In the genomic region with DNA sequence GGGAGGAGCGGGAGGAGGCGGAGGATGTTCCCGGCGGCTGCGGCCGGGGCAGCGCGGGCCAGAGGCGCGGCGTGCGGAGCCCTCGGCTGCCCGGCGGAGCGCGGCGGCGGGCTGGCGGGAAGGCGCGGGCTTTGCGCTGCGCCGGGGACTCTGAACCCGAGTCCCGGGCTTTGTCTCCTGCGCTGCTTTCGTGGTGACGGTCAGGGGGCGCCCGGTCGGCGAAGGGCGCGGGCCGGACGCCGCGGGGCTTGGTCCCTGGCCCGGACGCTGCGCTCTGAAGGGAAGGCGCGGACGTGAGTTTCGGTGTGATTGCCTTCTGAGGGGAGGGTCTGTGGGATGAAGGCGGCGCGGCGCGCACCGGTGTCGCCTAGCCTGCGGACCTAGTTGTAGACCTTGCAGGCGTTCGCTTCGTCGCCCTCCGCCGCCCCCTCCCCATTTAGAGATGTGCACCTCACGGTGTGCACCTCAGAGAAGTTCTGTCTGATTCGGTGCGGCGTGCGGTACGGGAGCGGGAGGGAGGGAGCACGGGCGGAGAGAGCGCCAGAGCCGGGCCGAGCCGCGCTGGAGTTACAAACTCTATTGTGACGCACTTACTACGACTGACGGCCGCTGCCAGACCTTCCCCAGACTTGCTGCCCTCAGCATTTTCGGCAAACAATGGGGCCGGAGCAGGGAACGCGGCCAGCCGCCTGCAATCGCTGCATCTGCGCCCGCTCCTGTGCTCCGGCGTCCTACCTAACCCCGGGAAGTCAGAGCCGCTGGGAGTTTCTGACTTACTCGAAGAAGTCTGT, we compare ENCODE assay signal across 8 cellular contexts. TPM values are rescaled to one million over a fixed set of nuclear protein-coding genes. Genes with fewer than 3 reads are reported as not detected.
DNase-seq lines count a peak whose midpoint lies in the region; ATAC-seq and TF ChIP-seq lines count a peak whose summit lies in the region.

No MANE protein-coding gene starts in this region.

- peak; percentile 65 for DNase-seq in A172 (ENCODE audit: low spot score)
- DNase-seq in NCI-H146 treated with DMSO at 0.1 percent for 48 hours (lab: John Stamatoyannopoulos, UW; ENCODE audit: unreplicated experiment): peak; percentile 69
- DNase-seq in left lung: peak; percentile 88 to 93
- peak; percentile 26 for DNase-seq in stimulated activated CD4-positive, alpha-beta T cell treated with anti-CD3 and anti-CD28 coated beads, Interleukin-1b, Interleukin-23, amount 100 ng/mL, for 48 hours

- H3K36me3 ChIP-seq in duodenal mucosa (ENCODE audit: control insufficient read depth in 1 of 2, insufficient read depth in 2 of 2, low read length in 2 of 2) (peaks cover 7 to 14% of the 10 kb centered on the region in 2 donors), left lung (peaks cover 0 to 18% of the 10 kb centered on the region in 2 donors)

- ATAC-seq in GM18520 (IDR thresholded peaks at IDR 0.05; ENCODE audit: unreplicated experiment) (peak; percentile 4), left lung (peak; percentile 42), HG02798 (IDR thresholded peaks at IDR 0.05; ENCODE audit: poor library complexity, unreplicated experiment) (no peak)

- peaks cover 28 to 39% of the 10 kb centered on the region in 2 donors for H3K4me1 ChIP-seq in duodenal mucosa (ENCODE audit: control insufficient read depth in 1 of 2, insufficient read depth in 2 of 2, low read length in 2 of 2)
- H3K4me1 ChIP-seq in left lung: peaks cover 0 to 49% of the 10 kb centered on the region in 2 donors

- peak overlapping the region; percentile 57 for H3K27ac ChIP-seq in duodenal mucosa (ENCODE audit: low read depth, low read length)
- H3K27ac ChIP-seq in left lung: peak overlapping the region; percentile 87 to 88

- peaks cover 23 to 24% of the 10 kb centered on the region in 2 donors for H3K27me3 ChIP-seq in duodenal mucosa (ENCODE audit: control insufficient read depth in 1 of 2, insufficient read depth in 2 of 2, low read length in 2 of 2)
- H3K27me3 ChIP-seq in left lung: peaks cover 6 to 28% of the 10 kb centered on the region in 2 donors

- H3K9ac ChIP-seq in duodenal mucosa (ENCODE audit: low read depth in 1 of 2, low read length in 2 of 2): peak overlapping the region; percentile 72 to 79

- H3K4me3 ChIP-seq in WI38 (ENCODE audit: low read depth, low read length) (peak overlapping the region; percentile 75), duodenal mucosa (ENCODE audit: low read depth in 1 of 2, low read length in 2 of 2) (peak overlapping the region; percentile 84), left lung (peak overlapping the region; percentile 72 to 81)

- no peak for TF ChIP-seq CTCF in WI38 (IDR thresholded peaks at IDR 0.05; ENCODE audit: low read depth, low read length)
- TF ChIP-seq CTCF in left lung (IDR thresholded peaks at IDR 0.05): no peak

- H3K9me3 ChIP-seq in duodenal mucosa (ENCODE audit: control insufficient read depth in 1 of 2, low read length in 2 of 2): no peaks in the 10 kb centered on the region
- no peaks in the 10 kb centered on the region for H3K9me3 ChIP-seq in left lung

- intact Hi-C loops in left lung (cut with DNase I): no loop called here

RNA-seq across cellular contexts. Expression of a gene that starts 2.1 kb away (rescaled TPM):
- total RNA-seq in A172 (2014; rRNA removed; shearing (Covaris generic)): 4.5 and 9.3 TPM in 2 replicates
- total RNA-seq in left lung: 10 to 100 TPM; 16.7 to 17.4 TPM

Comparison
In these comparisons a context has a peak if more than half of its experiments do, and no peak if none do; other contexts are left out.
1. DNase-seq: peak in every context shown above with its lines; median percentile 90 in left lung; 69 in NCI-H146 treated with DMSO at 0.1 percent for 48 hours; 65 in A172; 26 in stimulated activated CD4-positive, alpha-beta T cell treated with anti-CD3 and anti-CD28 coated beads, Interleukin-1b, Interleukin-23, amount 100 ng/mL, for 48 hours.